In the genomic region with DNA sequence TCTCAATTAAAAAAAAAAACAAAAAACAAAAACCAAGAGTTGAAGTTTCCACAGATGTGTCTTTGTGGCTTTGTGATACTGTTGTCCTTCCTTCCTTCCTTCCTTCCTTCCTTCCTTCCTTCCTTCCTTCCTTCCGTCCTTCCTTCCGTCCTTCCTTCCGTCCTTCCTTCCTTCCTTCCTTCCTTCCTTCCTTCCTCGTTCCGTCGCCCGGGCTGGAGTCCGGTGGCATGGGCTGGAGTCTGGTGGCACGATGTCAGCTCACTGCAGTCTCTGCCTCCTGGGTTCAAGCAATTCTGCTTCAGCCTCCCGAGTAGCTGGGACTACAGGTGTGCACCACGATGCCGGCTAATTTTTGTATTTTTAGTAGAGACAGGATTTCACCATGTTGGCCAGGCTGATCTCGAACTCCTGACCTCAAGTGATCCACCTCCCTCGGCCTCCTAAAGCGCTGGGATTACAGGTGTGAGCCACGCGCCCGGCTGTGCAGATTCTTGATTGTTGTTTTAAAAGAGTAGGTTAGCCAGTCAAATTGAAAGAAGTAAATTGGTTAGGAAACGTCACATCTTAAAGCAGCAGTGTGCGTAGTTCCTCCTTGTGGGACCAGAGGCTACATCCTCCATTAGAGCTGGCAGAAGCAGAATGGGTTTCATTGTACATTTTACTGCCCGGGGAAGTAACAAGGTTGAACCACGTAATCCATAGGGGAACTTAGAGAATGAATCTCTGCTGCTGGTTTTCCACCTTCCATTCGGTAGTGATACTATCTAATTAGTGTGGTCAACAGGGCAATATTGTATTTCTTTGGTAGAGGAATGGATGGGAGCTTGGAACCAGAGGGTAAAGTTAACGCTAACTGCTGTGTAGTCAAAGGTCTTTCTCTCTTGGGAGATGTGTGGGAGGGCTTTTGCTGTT, we compare ENCODE assay signal across 10 cellular contexts. TPM values are rescaled to one million over a fixed set of nuclear protein-coding genes. Genes with fewer than 3 reads are reported as not detected.
DNase-seq lines count a peak whose midpoint lies in the region; ATAC-seq, FAIRE-seq and TF ChIP-seq lines count a peak whose summit lies in the region.
"Had no signal": no experiment of that assay in that cellular context is flagged by ENCODE, and none has a peak within 500 bp of the region (broad histone marks: within the 10 kb centered on the region; RNA-seq: fewer than 3 reads in every experiment).

No MANE protein-coding gene starts in this region.

- DNase-seq in CD4-positive, CD25-positive, alpha-beta regulatory T cell: peak in 1 of 3 donors; percentile 39
- DNase-seq in GM12878 (ENCODE audit: low read depth, low spot score) (peak; percentile 65), hepatic stellate cell (ENCODE audit: low spot score) (no peak), KBM-7 (no peak), OCI-M1 (lab: John Stamatoyannopoulos, UW) (no peak), NCI-H2196 (lab: John Stamatoyannopoulos, UW; ENCODE audit: unreplicated experiment) (no peak)
- DNase-seq: naive B cell had no signal

- TF ChIP-seq RAD21 in GM12878 (IDR thresholded peaks at IDR 0.05; ENCODE audit: insufficient read depth, low read depth, low read length): no peak

- H3K36me3 ChIP-seq in CD4-positive, CD25-positive, alpha-beta regulatory T cell (ENCODE audit: control insufficient read depth, insufficient read depth, low read length): peaks cover 50% of the 10 kb centered on the region
- H3K36me3 ChIP-seq in GM12878 (ENCODE audit: control insufficient read depth in 2 of 2, insufficient read depth in 2 of 2, low read length in 1 of 2): peaks cover 15 to 16% of the 10 kb centered on the region in 2 experiments

- POLR2A ChIA-PET in GM12878 (lab: Charles Lee): interaction anchor here (0.7 kb wide), 1 partner anchor 18 kb away, joined by 3 read pairs; no protein-coding TSS in a partner anchor

- peak overlapping the region; percentile 15; the same call in 1 of the 2 replicates for H3K4me2 ChIP-seq in GM12878 (ENCODE audit: control insufficient read depth, insufficient read depth)

- 5% methylated on average over 19 of the region's 24 CpGs for WGBS in GM12878 (ENCODE audit: insufficient coverage, insufficient replicate concordance, low lambda C conversion rate, missing lambda C conversion rate)

- H2AFZ ChIP-seq in GM12878 (ENCODE audit: control insufficient read depth, low read depth, low read length): no peak overlapping the region

- peaks cover 33 to 72% (median 53%) of the 10 kb centered on the region in 4 donors for H3K4me1 Mint-ChIP-seq in CD4-positive, CD25-positive, alpha-beta regulatory T cell

- H3K9me3 ChIP-seq in CD4-positive, CD25-positive, alpha-beta regulatory T cell (ENCODE audit: control insufficient read depth in 2 of 2, low read length in 2 of 2): no peaks in the 10 kb centered on the region
- no peaks in the 10 kb centered on the region for H3K9me3 ChIP-seq in GM12878 (replicated peaks; ENCODE audit: control insufficient read depth, insufficient read depth, low read length)

- no peak for TF ChIP-seq CTCF in GM12878 (IDR thresholded peaks at IDR 0.05 in 2 of 3, conservative IDR thresholded peaks at IDR 0.05 in 1 of 3; ENCODE audit: control insufficient read depth in 2 of 3, extremely low read depth in 1 of 3, insufficient read depth in 1 of 3, low read depth in 3 of 3, low read length in 3 of 3)

- H3K36me3 Mint-ChIP-seq in CD4-positive, CD25-positive, alpha-beta regulatory T cell: peaks cover 42% of the 10 kb centered on the region

- peaks cover 46% of the 10 kb centered on the region for H3K4me1 ChIP-seq in CD4-positive, CD25-positive, alpha-beta regulatory T cell (ENCODE audit: control insufficient read depth, insufficient read depth, low read length, poor library complexity, severe bottlenecking)
- peaks cover 19% of the 10 kb centered on the region for H3K4me1 ChIP-seq in GM12878 (ENCODE audit: control insufficient read depth, insufficient read depth, low read length)

- CTCF ChIA-PET in GM12878 (lab: Yijun Ruan, JAX): interaction anchor here (0.6 to 1.5 kb wide), 4 partner anchors 19 to 171 kb away, joined by 3 to 6 read pairs (median 3); no protein-coding TSS in a partner anchor

- H3K27me3 Mint-ChIP-seq in CD4-positive, CD25-positive, alpha-beta regulatory T cell: no peaks in the 10 kb centered on the region
- H3K27me3 Mint-ChIP-seq: naive B cell had no signal

- BruUV-seq in GM12878 (replicated peaks; lab: Mats Ljungman, UMichigan): no TSS peak

- H4K20me1 ChIP-seq in GM12878 (ENCODE audit: control insufficient read depth, insufficient read depth): no peaks in the 10 kb centered on the region

- H3K79me2 ChIP-seq in GM12878 (ENCODE audit: control insufficient read depth, insufficient read depth, low read length): peaks cover 65% of the 10 kb centered on the region

- SMC1A ChIA-PET in GM12878 (lab: Charles Lee; ENCODE audit: uncharacterized antibody, unreplicated experiment): interaction anchor here (0.7 to 1.2 kb wide), 2 partner anchors 19 to 579 kb away, joined by 3 read pairs; no protein-coding TSS in a partner anchor

- H3K27ac Mint-ChIP-seq in CD4-positive, CD25-positive, alpha-beta regulatory T cell: peak overlapping the region; percentile 52 to 94 (median 55)

- no peak overlapping the region for H3K9ac ChIP-seq in GM12878 (ENCODE audit: control insufficient read depth, insufficient read depth, low read length)

- peak overlapping the region; percentile 23 to 83 (median 70) for H3K4me3 Mint-ChIP-seq in CD4-positive, CD25-positive, alpha-beta regulatory T cell

- peak overlapping the region; percentile 10 for H3K27ac ChIP-seq in CD4-positive, CD25-positive, alpha-beta regulatory T cell (ENCODE audit: insufficient read depth, low read length, poor library complexity, severe bottlenecking)
- peak overlapping the region; percentile 33 for H3K27ac ChIP-seq in GM12878 (ENCODE audit: control insufficient read depth, insufficient read depth)

- H3K9me3 Mint-ChIP-seq in CD4-positive, CD25-positive, alpha-beta regulatory T cell: no peaks in the 10 kb centered on the region
- H3K9me3 Mint-ChIP-seq: naive B cell had no signal

- RAD21 ChIA-PET in GM12878 (lab: Charles Lee; ENCODE audit: unreplicated experiment): interaction anchor here (0.9 to 1.0 kb wide), 2 partner anchors 19 to 21 kb away, joined by 3 to 4 read pairs; partner anchors contain the start of gene DNAJB6

- FAIRE-seq in GM12878 (lab: Jason Lieb, UNC): peak; percentile 96

- TF ChIP-seq EP300 in GM12878 (IDR thresholded peaks at IDR 0.05; ENCODE audit: borderline replicate concordance in 1 of 2, control insufficient read depth in 1 of 2, low read depth in 2 of 2, low read length in 2 of 2): peak; percentile 58 to 69; a peak in 2 of 4 replicates

- no peak for TF ChIP-seq POLR2A in GM12878 (IDR thresholded peaks at IDR 0.05; ENCODE audit: low read depth, low read length)

- in situ Hi-C loops in GM12878 (cut with MboI): no loop called here
- in situ Hi-C loops in KBM-7 (cut with MboI; ENCODE audit: low pct_unique_long_range_greater_than_20kb, low sequenced_read_pairs): no loop called here

- peak overlapping the region; percentile 42 for H3K4me3 ChIP-seq in CD4-positive, CD25-positive, alpha-beta regulatory T cell (ENCODE audit: low read depth, low read length)
- no peak overlapping the region for H3K4me3 ChIP-seq in GM12878
- H3K4me3 ChIP-seq: coronary artery had no signal

- ATAC-seq in CD4-positive, CD25-positive, alpha-beta regulatory T cell (ENCODE audit: low read depth in 2 of 2): peak in 1 of 2 donors; percentile 28
- peak; percentile 85 for ATAC-seq in GM19043 (IDR thresholded peaks at IDR 0.05; ENCODE audit: low read depth, unreplicated experiment)
- ATAC-seq in HG03060 (IDR thresholded peaks at IDR 0.05; ENCODE audit: low read depth, unreplicated experiment): peak; percentile 90
- ATAC-seq in GM12878: peak; percentile 93

- intact Hi-C loops in GM12878 (cut with micrococcal nuclease; ENCODE audit: unreplicated experiment): loop anchor here (10.0 kb wide), 1 partner anchor 343 kb away; the partner anchor contains the start of gene MNX1

- H3K27me3 ChIP-seq in CD4-positive, CD25-positive, alpha-beta regulatory T cell (ENCODE audit: control insufficient read depth, insufficient read depth, low read length): no peaks in the 10 kb centered on the region
- no peaks in the 10 kb centered on the region for H3K27me3 ChIP-seq in GM12878 (replicated peaks in 1 of 2; ENCODE audit: control insufficient read depth in 2 of 2, insufficient read depth in 2 of 2, low read length in 1 of 2)

TF ChIP-seq in GM12878, 131 proteins besides CTCF, POLR2A, EP300 and RAD21 (continues in another document):
- TF ChIP-seq DPF2 (IDR thresholded peaks at IDR 0.05): peak; percentile 82
- peak; percentile 5; the same call in 1 of the 2 replicates for TF ChIP-seq SPI1 (IDR thresholded peaks at IDR 0.05; ENCODE audit: borderline replicate concordance, insufficient read depth, low read depth, low read length)
- no peak for TF ChIP-seq SMARCA5 (IDR thresholded peaks at IDR 0.05)
- no peak for TF ChIP-seq FOXK2 (IDR thresholded peaks at IDR 0.05)
- no peak for TF ChIP-seq KDM1A (IDR thresholded peaks at IDR 0.05; ENCODE audit: borderline replicate concordance)
- 0 out of 2 replicates have a peak, but pooled peaks have one; percentile 9 for TF ChIP-seq RAD51 (IDR thresholded peaks at IDR 0.05)
- peak; percentile 93 for TF ChIP-seq MTA2 (IDR thresholded peaks at IDR 0.05; ENCODE audit: low read depth)
- no peak for TF ChIP-seq ZZZ3 (IDR thresholded peaks at IDR 0.05; ENCODE audit: control insufficient read depth, insufficient read length, low read depth)
- TF ChIP-seq PAX5 (IDR thresholded peaks at IDR 0.05; ENCODE audit: borderline replicate concordance, low read depth, low read length): peak; percentile 24; the same call in 1 of the 2 replicates

RNA-seq across cellular contexts. Expression of gene DNAJB6, which starts 20.6 kb away (rescaled TPM):
- 250 TPM for total RNA-seq in CD4-positive, CD25-positive, alpha-beta regulatory T cell
- 100 to 1,000 TPM; 115 to 123 (median 119) TPM for polyA plus RNA-seq in CD4-positive, CD25-positive, alpha-beta regulatory T cell
- total RNA-seq in GM12878 (2013; cell fraction: nucleolus; rRNA removed): 97.5 and 113 TPM in 2 replicates
- total RNA-seq in GM12878 (2014; rRNA removed) (34.5 and 42.0 TPM in 2 replicates), GM12878 (2014; rRNA removed; fragmentation: Illumina TruSeq; extraction: Trizol) (51.7 and 53.6 TPM in 2 replicates), GM12878 (2021) (49.0 and 52.5 TPM in 2 replicates)
- polyA plus RNA-seq in GM12878 (2011; ENCODE audit: low read depth): 27.3 TPM
- polyA plus RNA-seq in GM12878 (2011; rRNA removed) (56.7 and 60.3 TPM in 2 replicates), GM12878 (2014; fragmentation: Illumina TruSeq; extraction: Trizol) (66.0 and 66.9 TPM in 2 replicates), GM12878 (2014; fragmentation: Nextera tagmentation; extraction: Ambion mirVana) (10 to 100 TPM; 38.1 to 38.2 TPM), GM12878 (2014; rRNA removed) (46.7 and 48.4 TPM in 2 replicates), GM12878 (2016; fragmentation: Nextera tagmentation; extraction: Ambion mirVana) (100 to 1,000 TPM; 107 to 117 TPM)
- 20.9 and 21.0 TPM in 2 replicates for polyA plus RNA-seq in GM12878 (2011; cell fraction: cytosol; rRNA removed)
- 43.3 and 59.8 TPM in 2 replicates for polyA plus RNA-seq in GM12878 (2011; cell fraction: nucleus; rRNA removed)
- 40.9 and 45.0 TPM in 2 replicates for polyA plus RNA-seq in GM12878 (2012)
- polyA minus RNA-seq in GM12878 (2011; rRNA and poly(A)+ RNA removed): 19.4 and 24.1 TPM in 2 replicates
- 13.8 and 14.2 TPM in 2 replicates for polyA minus RNA-seq in GM12878 (2011; cell fraction: cytosol; rRNA and poly(A)+ RNA removed)
- 18.9 and 38.2 TPM in 2 replicates for polyA minus RNA-seq in GM12878 (2011; cell fraction: nucleus; rRNA and poly(A)+ RNA removed)
